In the genomic region with DNA sequence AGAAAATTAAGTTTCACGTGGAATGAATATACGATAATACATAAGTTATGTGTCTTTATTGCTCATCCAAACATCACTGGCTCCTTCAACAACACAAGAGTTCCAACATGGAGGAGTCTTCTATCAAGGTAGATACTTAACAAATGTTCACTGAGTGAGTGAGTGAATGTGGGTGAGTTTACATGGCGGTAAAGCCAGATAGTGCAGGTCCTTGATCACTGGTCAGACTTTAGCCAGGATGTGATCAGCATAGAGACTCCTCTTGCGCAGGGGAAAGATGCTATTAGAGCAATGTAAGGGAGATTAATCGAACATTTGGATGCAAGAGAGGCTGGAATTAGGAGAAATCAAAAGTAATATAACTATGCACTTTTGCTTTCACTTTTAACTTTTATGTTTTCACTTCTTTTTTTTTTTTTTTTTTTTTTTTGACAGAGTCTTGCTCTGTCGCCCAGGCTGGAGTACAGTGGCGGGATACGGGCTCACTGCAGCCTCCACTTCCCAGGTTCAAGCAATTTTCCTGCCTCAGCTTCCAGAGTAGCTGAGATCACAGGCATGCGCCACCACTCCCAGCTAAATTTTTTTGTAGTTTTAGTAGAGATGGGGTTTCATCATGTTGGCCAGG, we compare ENCODE assay signal across 13 cellular contexts.
DNase-seq lines count a peak whose midpoint lies in the region; ATAC-seq and TF ChIP-seq lines count a peak whose summit lies in the region.
"Had no signal": no experiment of that assay in that cellular context is flagged by ENCODE, and none has a peak within 500 bp of the region (broad histone marks: within the 10 kb centered on the region; RNA-seq: fewer than 3 reads in every experiment).

No MANE protein-coding gene starts in this region.

- H3K4me3 Mint-ChIP-seq in activated T-cell treated with anti-CD3 and anti-CD28 coated beads, Interleukin-2, amount 50 U/mL, for 72 hours, result peak overlapping the region; percentile 52 to 71
- H3K4me3 Mint-ChIP-seq in neural crest cell, result no peak overlapping the region

- DNase-seq in activated CD8-positive, alpha-beta memory T cell treated with anti-CD3 and anti-CD28 coated beads for 24 hours, result peak; percentile 63
- DNase-seq in activated CD8-positive, alpha-beta memory T cell treated with anti-CD3 and anti-CD28 coated beads, Interleukin-2, amount 50 U/mL, for 48 hours, result no peak
- DNase-seq in activated T-cell treated with anti-CD3 and anti-CD28 coated beads, Interleukin-2, amount 50 U/mL, for 72 hours, result no peak
- DNase-seq in neural crest cell (ENCODE audit: low read depth, low spot score), result no peak
- DNase-seq in suprapubic skin (ENCODE audit: low spot score in 2 of 2), result no peak
- DNase-seq in foreskin fibroblast, result no peak
- DNase-seq: effector CD4-positive, alpha-beta T cell; GOT3; NCI-H1105 had no signal

- no peaks in the 10 kb centered on the region for H3K27me3 ChIP-seq in suprapubic skin

- peak; percentile 56 for ATAC-seq in HG03159 (IDR thresholded peaks at IDR 0.05; ENCODE audit: unreplicated experiment)
- peak in 1 of 2 donors; percentile 23 for ATAC-seq in activated T-cell treated with anti-CD3 and anti-CD28 coated beads, Interleukin-2, amount 50 U/mL, for 72 hours (replicated peaks in 1 of 2)
- no peak for ATAC-seq in HG02623 (IDR thresholded peaks at IDR 0.05; ENCODE audit: unreplicated experiment)

- H3K36me3 Mint-ChIP-seq in activated T-cell treated with anti-CD3 and anti-CD28 coated beads, Interleukin-2, amount 50 U/mL, for 72 hours (ENCODE audit: insufficient read depth in 2 of 2), result peaks cover 0 to 2% of the 10 kb centered on the region in 2 donors
- H3K36me3 Mint-ChIP-seq in neural crest cell (ENCODE audit: low read depth), result no peaks in the 10 kb centered on the region

- H3K4me3 ChIP-seq in suprapubic skin (no peak overlapping the region), foreskin fibroblast (ENCODE audit: low read depth in 1 of 2, low read length in 2 of 2) (no peak overlapping the region)
- H3K4me3 ChIP-seq: prostate gland had no signal

- peak overlapping the region; percentile 17 for H3K27ac Mint-ChIP-seq in activated T-cell treated with anti-CD3 and anti-CD28 coated beads, Interleukin-2, amount 50 U/mL, for 72 hours
- peak overlapping the region; percentile 19 for H3K27ac Mint-ChIP-seq in neural crest cell (ENCODE audit: unreplicated experiment)

- no peaks in the 10 kb centered on the region for H3K9me3 ChIP-seq in suprapubic skin
- H3K9me3 ChIP-seq: prostate gland had no signal

- H3K4me1 Mint-ChIP-seq in activated T-cell treated with anti-CD3 and anti-CD28 coated beads, Interleukin-2, amount 50 U/mL, for 72 hours (ENCODE audit: low read depth), result peaks cover 12% of the 10 kb centered on the region
- H3K4me1 Mint-ChIP-seq in neural crest cell, result no peaks in the 10 kb centered on the region

- H3K4me1 ChIP-seq in suprapubic skin, result peaks cover 6% of the 10 kb centered on the region
- H3K4me1 ChIP-seq: prostate gland had no signal

- H3K9me3 Mint-ChIP-seq in activated T-cell treated with anti-CD3 and anti-CD28 coated beads, Interleukin-2, amount 50 U/mL, for 72 hours, result no peaks in the 10 kb centered on the region
- peaks cover 5% of the 10 kb centered on the region for H3K9me3 Mint-ChIP-seq in neural crest cell

- H3K27ac ChIP-seq in suprapubic skin, result no peak overlapping the region
- H3K27ac ChIP-seq: prostate gland, RWPE1 had no signal

- H3K36me3 ChIP-seq in suprapubic skin, result no peaks in the 10 kb centered on the region
- H3K36me3 ChIP-seq: prostate gland had no signal

- TF ChIP-seq POLR2A in suprapubic skin (IDR thresholded peaks at IDR 0.05), result no peak

- H3K27me3 Mint-ChIP-seq in activated T-cell treated with anti-CD3 and anti-CD28 coated beads, Interleukin-2, amount 50 U/mL, for 72 hours (ENCODE audit: low read depth), result no peaks in the 10 kb centered on the region
- no peaks in the 10 kb centered on the region for H3K27me3 Mint-ChIP-seq in neural crest cell (ENCODE audit: low read depth)

- no peak for TF ChIP-seq EP300 in suprapubic skin (IDR thresholded peaks at IDR 0.05)

- TF ChIP-seq CTCF in neural crest cell (conservative IDR thresholded peaks at IDR 0.05) (no peak), suprapubic skin (IDR thresholded peaks at IDR 0.05) (no peak), foreskin fibroblast (IDR thresholded peaks at IDR 0.05; ENCODE audit: low read depth, low read length) (no peak)

- WGBS in suprapubic skin, result 90% methylated on average over 9 of the region's 9 CpGs
